8 cellular contexts compared by ENCODE assay signal in genomic region chr1:6962956-6963915, GRCh38.
A peak's percentile ranks its signal among the peaks of the same experiment; 100 is the strongest.
DNase-seq lines count a peak whose midpoint lies in the region; ATAC-seq and TF ChIP-seq lines count a peak whose summit lies in the region.

No MANE protein-coding gene starts in this region.

- H3K27ac ChIP-seq in RWPE1 = no peak overlapping the region
- H3K27ac ChIP-seq in left lung = no peak overlapping the region
- no peak overlapping the region for H3K27ac ChIP-seq in PC-9

- H4K20me1 ChIP-seq in PC-9 (ENCODE audit: insufficient read depth) = no peaks in the 10 kb centered on the region

- no peaks in the 10 kb centered on the region for H3K9me2 ChIP-seq in PC-9 (ENCODE audit: insufficient read depth)

- intact Hi-C loops in left lung (cut with DNase I) (no loop called here), PC-9 (cut with micrococcal nuclease; ENCODE audit: unreplicated experiment) (no loop called here)

- H3K79me2 ChIP-seq in PC-9 (ENCODE audit: low read depth) = no peaks in the 10 kb centered on the region

- H2AFZ ChIP-seq in PC-9 = no peak overlapping the region

- H3K27me3 ChIP-seq in left lung (peaks cover 0 to 70% of the 10 kb centered on the region in 2 donors), PC-9 (ENCODE audit: insufficient read depth, low read depth) (peaks cover 29% of the 10 kb centered on the region)

- POLR2A ChIA-PET in RWPE1 (lab: Yijun Ruan, JAX; ENCODE audit: low non-redundant PET) (no interaction called here), PC-9 (lab: Charles Lee; ENCODE audit: unreplicated experiment) (no interaction called here)

- H3K4me1 ChIP-seq in left lung (peaks cover 3 to 6% of the 10 kb centered on the region in 2 donors), PC-9 (replicated peaks; ENCODE audit: insufficient read depth) (no peaks in the 10 kb centered on the region; the same call in 1 of the 2 replicates)

- ATAC-seq in left lung (peak; percentile 36), left lobe of liver (no peak)

- BruUV-seq in PC-9 (replicated peaks; lab: Mats Ljungman, UMichigan) = no TSS peak

- CTCF ChIA-PET in RWPE1 (lab: Yijun Ruan, JAX) (interaction anchor here (0.5 to 1.4 kb wide), 2 partner anchors 74 to 80 kb away, joined by 4 to 5 read pairs; no protein-coding TSS in a partner anchor), PC-9 (lab: Charles Lee) (no interaction called here)

- DNase-seq in HCEC 1CT (peak; percentile 9), RWPE1 (ENCODE audit: low spot score) (peak; percentile 62), amniotic epithelial cell (ENCODE audit: low read depth) (peak; percentile 44), left lung (no peak), middle frontal gyrus (ENCODE audit: extremely low spot score, low spot score) (no peak), left lobe of liver (ENCODE audit: low spot score) (no peak), PC-9 (no peak)
- peak; percentile 2 to 9 for DNase-seq in stimulated activated CD8-positive, alpha-beta memory T cell treated with anti-CD3 and anti-CD28 coated beads, Interleukin-7, amount 100 ng/mL, for 1 hour (ENCODE audit: low read depth in 2 of 2)

- no peaks in the 10 kb centered on the region for H3K9me3 ChIP-seq in left lung
- no peaks in the 10 kb centered on the region for H3K9me3 ChIP-seq in PC-9 (ENCODE audit: insufficient read depth, low read depth)

- H3K36me3 ChIP-seq in left lung (no peaks in the 10 kb centered on the region), PC-9 (ENCODE audit: low read depth) (no peaks in the 10 kb centered on the region)

- H3K4me3 ChIP-seq in left lung (no peak overlapping the region), PC-9 (no peak overlapping the region)

- no peaks in the 10 kb centered on the region for H3F3A ChIP-seq in PC-9 (ENCODE audit: insufficient read depth, low read depth)

- no peak for TF ChIP-seq CTCF in RWPE1 (conservative IDR thresholded peaks at IDR 0.05; ENCODE audit: low read depth)
- no peak for TF ChIP-seq CTCF in left lung (IDR thresholded peaks at IDR 0.05)
- no peak for TF ChIP-seq CTCF in PC-9 (conservative IDR thresholded peaks at IDR 0.05)

- H3K4me2 ChIP-seq in PC-9 = no peak overlapping the region

Comparison
In these comparisons a context has a peak if more than half of its experiments do, and no peak if none do; other contexts are left out.
1. DNase-seq: peak in HCEC 1CT (single experiment), RWPE1 (single experiment), amniotic epithelial cell (single experiment) and stimulated activated CD8-positive, alpha-beta memory T cell treated with anti-CD3 and anti-CD28 coated beads, Interleukin-7, amount 100 ng/mL, for 1 hour (2 of 2); none in left lung (0 of 2), middle frontal gyrus (single experiment), left lobe of liver (single experiment) and PC-9 (0 of 2).